In the genomic region with DNA sequence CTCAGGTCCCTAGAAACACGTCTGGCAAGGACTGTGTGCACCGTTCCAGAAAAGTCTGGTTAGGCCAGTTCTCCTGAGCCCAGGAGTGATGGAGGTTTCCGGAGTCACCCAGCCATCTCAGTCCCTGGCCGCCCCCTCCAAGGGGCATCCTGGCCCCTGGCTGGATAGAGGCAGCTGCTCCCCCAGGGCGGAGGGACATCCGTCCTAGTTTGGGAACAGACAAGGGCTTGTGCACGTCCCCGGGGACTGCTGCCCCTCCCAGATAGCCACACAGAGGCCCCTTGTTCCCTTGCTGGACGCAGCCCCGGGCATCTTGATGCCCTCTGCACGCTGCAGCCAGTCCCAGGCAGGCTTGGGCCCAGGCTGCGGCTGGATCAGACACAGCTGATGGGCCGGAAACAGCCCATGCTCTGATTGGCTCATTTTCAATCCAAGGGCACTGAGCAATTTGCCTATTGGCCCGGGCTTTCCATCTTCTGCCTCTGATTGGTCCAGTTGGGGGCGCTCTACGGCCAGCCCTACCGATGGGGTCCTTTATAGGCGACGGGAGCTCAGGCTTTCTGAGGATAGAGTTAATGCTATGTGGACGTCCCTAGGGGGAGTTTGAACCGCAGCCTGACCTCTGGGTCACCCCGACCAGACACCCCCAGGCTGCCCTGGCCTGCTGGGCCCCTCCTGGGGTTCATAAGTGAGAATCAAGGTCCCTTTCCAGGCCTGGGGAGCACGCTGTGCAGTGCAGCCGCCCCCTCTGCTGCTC, we compare ENCODE assay signal across 10 cellular contexts. TPM values are rescaled to one million over a fixed set of nuclear protein-coding genes. Genes with fewer than 3 reads are reported as not detected.
DNase-seq lines count a peak whose midpoint lies in the region; ATAC-seq and TF ChIP-seq lines count a peak whose summit lies in the region.
"Had no signal": no experiment of that assay in that cellular context is flagged by ENCODE, and none has a peak within 500 bp of the region (broad histone marks: within the 10 kb centered on the region; RNA-seq: fewer than 3 reads in every experiment).

No MANE protein-coding gene starts in this region.

- H3K27me3 ChIP-seq in Loucy (ENCODE audit: insufficient read depth, low read length, poor library complexity, severe bottlenecking) (no peaks in the 10 kb centered on the region), tibial artery (no peaks in the 10 kb centered on the region), aorta (ENCODE audit: control insufficient read depth in 1 of 2, insufficient read depth in 2 of 2, low read length in 1 of 2) (no peaks in the 10 kb centered on the region)
- H3K27me3 ChIP-seq: cardiac muscle cell had no signal

- TF ChIP-seq CTCF in Loucy (conservative IDR thresholded peaks at IDR 0.05; ENCODE audit: low read length) (peak; percentile 21), tibial artery (IDR thresholded peaks at IDR 0.05) (no peak)

- H4K20me1 ChIP-seq in Loucy (ENCODE audit: insufficient read depth, low read length, poor library complexity, severe bottlenecking), result no peaks in the 10 kb centered on the region

- intact Hi-C loops in tibial artery (cut with DNase I; ENCODE audit: low total_unique reads) (no loop called here), aorta (cut with DNase I) (no loop called here)

- H3F3A ChIP-seq in Loucy (ENCODE audit: low read depth), result no peaks in the 10 kb centered on the region

- H3K4me1 ChIP-seq in Loucy (ENCODE audit: insufficient read depth, low read length, poor library complexity, severe bottlenecking) (peaks cover 18% of the 10 kb centered on the region), tibial artery (peaks cover 0 to 36% (median 17%) of the 10 kb centered on the region in 4 donors), aorta (ENCODE audit: control insufficient read depth in 1 of 2, insufficient read depth in 2 of 2, low read length in 2 of 2) (no peaks in the 10 kb centered on the region)

- H3K36me3 ChIP-seq in Loucy (ENCODE audit: insufficient read depth, low read length), result no peaks in the 10 kb centered on the region
- H3K36me3 ChIP-seq in tibial artery, result peaks cover 0 to 21% (median 9%) of the 10 kb centered on the region in 3 donors
- no peaks in the 10 kb centered on the region for H3K36me3 ChIP-seq in aorta (ENCODE audit: control insufficient read depth in 1 of 2, insufficient read depth in 2 of 2, low read length in 1 of 2)
- H3K36me3 ChIP-seq: cardiac muscle cell had no signal

- DNase-seq in ecto neural progenitor cell (ENCODE audit: low spot score) (peak; percentile 71), medulla oblongata (ENCODE audit: extremely low spot score) (peak; percentile 94), tibial artery (peak; percentile 43 to 69), aorta (no peak)
- DNase-seq in stimulated activated CD4-positive, alpha-beta T cell treated with anti-CD3 and anti-CD28 coated beads, Interleukin-12 subunit alpha, Interleukin-12 subunit beta, amount 100 ng/mL, for 4 hours, result no peak
- no peak for DNase-seq in activated CD4-positive, alpha-beta T cell treated with anti-CD3 and anti-CD28 coated beads, Interleukin-2, amount 50 U/mL, for 1 hour
- DNase-seq: NCI-H2081 had no signal

- H3K9me3 ChIP-seq in Loucy (ENCODE audit: insufficient read depth, low read depth, low read length) (no peaks in the 10 kb centered on the region), tibial artery (no peaks in the 10 kb centered on the region), aorta (ENCODE audit: control insufficient read depth, low read length) (no peaks in the 10 kb centered on the region)

- H3K79me2 ChIP-seq in Loucy (ENCODE audit: insufficient read depth, low read length), result peaks cover 10% of the 10 kb centered on the region; the same call in 1 of the 2 replicates

- H3K27ac ChIP-seq in tibial artery (peak overlapping the region; percentile 21 to 27), aorta (ENCODE audit: low read depth in 1 of 2, low read length in 2 of 2) (no peak overlapping the region)
- H3K27ac ChIP-seq: cardiac muscle cell had no signal

- H2AFZ ChIP-seq in Loucy (ENCODE audit: low read length), result no peak overlapping the region

- no peak overlapping the region for H3K4me2 ChIP-seq in Loucy (ENCODE audit: low read depth, low read length, poor library complexity, severe bottlenecking)

- no peaks in the 10 kb centered on the region for H3K9me2 ChIP-seq in Loucy (replicated peaks; ENCODE audit: low read depth, low read length)

- WGBS in aorta, 2 donors, result 70 to 77% methylated on average over 22 to 24 of the region's 24 CpGs

- ATAC-seq in aorta (ENCODE audit: low FRiP score), result no peak
- ATAC-seq: naive thymus-derived CD8-positive, alpha-beta T cell had no signal

- H3K9ac ChIP-seq in Loucy (ENCODE audit: low read depth, low read length, poor library complexity, severe bottlenecking), result no peak overlapping the region

- H3K4me3 ChIP-seq in Loucy (ENCODE audit: low read length, poor library complexity, severe bottlenecking) (no peak overlapping the region), tibial artery (peak overlapping the region in 1 of 2 donors; percentile 9), aorta (ENCODE audit: low read length in 2 of 2) (no peak overlapping the region)
- H3K4me3 ChIP-seq: cardiac muscle cell had no signal

RNA-seq across cellular contexts. Expression of a gene that starts 3.7 kb away (rescaled TPM):
- 10 to 100 TPM in 1 of 2 donors, 1 to 10 TPM in 1; 9.8 to 14.3 TPM for total RNA-seq in aorta
- polyA plus RNA-seq in aorta, result 1 to 10 TPM; 3.3 to 4.2 TPM

RNA-seq across cellular contexts. Expression of a gene that starts 24.6 kb away (rescaled TPM):
- total RNA-seq in aorta, result 10 to 100 TPM; 22.7 to 25.4 TPM
- polyA plus RNA-seq in aorta, result 10 to 100 TPM; 27.4 to 38.2 TPM

RNA-seq across cellular contexts. Expression of a gene that starts 32.6 kb away (rescaled TPM):
- total RNA-seq in aorta, result 10 to 100 TPM; 59.6 to 89.0 TPM
- 10 to 100 TPM in 1 of 2 donors, 1 to 10 TPM in 1; 7.1 to 32.7 TPM for polyA plus RNA-seq in aorta

RNA-seq across cellular contexts. Expression of a gene that starts 43.5 kb away (rescaled TPM):
- total RNA-seq in aorta, result 10 to 100 TPM; 41.2 to 43.6 TPM
- 1 to 10 TPM; 4.0 to 6.0 TPM for polyA plus RNA-seq in aorta

RNA-seq across cellular contexts. Expression of a gene that starts 59.4 kb away (rescaled TPM):
- 1 to 10 TPM in 1 of 2 donors, under 1 TPM in 1; 0.93 to 2.8 TPM for total RNA-seq in aorta
- not detected for polyA plus RNA-seq in aorta

Comparison
In these comparisons a context has a peak if more than half of its experiments do, and no peak if none do; other contexts are left out.
1. DNase-seq: peak in ecto neural progenitor cell (single experiment), medulla oblongata (single experiment) and tibial artery (2 of 2); none in aorta (0 of 2), stimulated activated CD4-positive, alpha-beta T cell treated with anti-CD3 and anti-CD28 coated beads, Interleukin-12 subunit alpha, Interleukin-12 subunit beta, amount 100 ng/mL, for 4 hours (single experiment) and activated CD4-positive, alpha-beta T cell treated with anti-CD3 and anti-CD28 coated beads, Interleukin-2, amount 50 U/mL, for 1 hour (single experiment).
2. H3K27ac ChIP-seq: peak in tibial artery (2 of 2); none in aorta (0 of 2).